Comparison of ENCODE assay signal across 10 cellular contexts in genomic region chr5:54533541-54534179, GRCh38. TPM values are rescaled to one million over a fixed set of nuclear protein-coding genes. Genes with fewer than 3 reads are reported as not detected.
DNase-seq lines count a peak whose midpoint lies in the region; ATAC-seq, FAIRE-seq and TF ChIP-seq lines count a peak whose summit lies in the region.
"Had no signal": no experiment of that assay in that cellular context is flagged by ENCODE, and none has a peak within 500 bp of the region (broad histone marks: within the 10 kb centered on the region; RNA-seq: fewer than 3 reads in every experiment).

No MANE protein-coding gene starts in this region.

- no peaks in the 10 kb centered on the region for H3K9me3 ChIP-seq in esophagus (ENCODE audit: control insufficient read depth in 2 of 2, insufficient read depth in 1 of 2, low read depth in 1 of 2, low read length in 1 of 2)

- H3K4me3 ChIP-seq in LNCaP clone FGC (ENCODE audit: low read depth, low read length) (no peak overlapping the region), esophagus (ENCODE audit: low read depth in 1 of 2, low read length in 2 of 2) (no peak overlapping the region)

- peak; percentile 18 for DNase-seq in LNCaP clone FGC (ENCODE audit: low read depth)
- DNase-seq in mucosa of gallbladder (ENCODE audit: low spot score), result peak; percentile 43
- no peak for DNase-seq in activated naive CD4-positive, alpha-beta T cell (lab: John Stamatoyannopoulos, UW)
- no peak for DNase-seq in activated naive CD4-positive, alpha-beta T cell treated with anti-CD3 and anti-CD28 coated beads for 36 hours
- DNase-seq in RCC 7860 (ENCODE audit: low spot score), result no peak
- DNase-seq: left colon, NCI-H2029 had no signal

- H3K27me3 Mint-ChIP-seq in activated naive CD4-positive, alpha-beta T cell treated with anti-CD3 and anti-CD28 coated beads for 36 hours (ENCODE audit: low read depth), result no peaks in the 10 kb centered on the region

- peaks cover 3% of the 10 kb centered on the region for H3K36me3 Mint-ChIP-seq in activated naive CD4-positive, alpha-beta T cell treated with anti-CD3 and anti-CD28 coated beads for 36 hours (ENCODE audit: low read depth)

- peak overlapping the region; percentile 63 to 68 for H3K27ac ChIP-seq in esophagus (ENCODE audit: low read depth in 2 of 2, low read length in 1 of 2)
- peak overlapping the region; percentile 31 for H3K27ac ChIP-seq in temporal lobe (ENCODE audit: low read depth, low read length)

- no peaks in the 10 kb centered on the region for H3K27me3 ChIP-seq in esophagus (ENCODE audit: control insufficient read depth in 1 of 2, insufficient read depth in 2 of 2, low read length in 2 of 2)

- TF ChIP-seq CTCF in LNCaP clone FGC (IDR thresholded peaks at IDR 0.05; ENCODE audit: control insufficient read depth, extremely low read depth, insufficient read depth), result no peak

- CTCF ChIA-PET in activated naive CD4-positive, alpha-beta T cell treated with anti-CD3 and anti-CD28 coated beads for 36 hours (lab: Charles Lee), result no interaction called here

- no peak for ATAC-seq in GM18870 (IDR thresholded peaks at IDR 0.05; ENCODE audit: unreplicated experiment)
- ATAC-seq: left colon had no signal

- H3K9me3 Mint-ChIP-seq in activated naive CD4-positive, alpha-beta T cell treated with anti-CD3 and anti-CD28 coated beads for 36 hours, result no peaks in the 10 kb centered on the region

- intact Hi-C loops in activated naive CD4-positive, alpha-beta T cell treated with anti-CD3 and anti-CD28 coated beads for 36 hours (cut with micrococcal nuclease), result no loop called here

- H3K4me1 ChIP-seq in esophagus (ENCODE audit: control insufficient read depth in 2 of 2, insufficient read depth in 2 of 2, low read length in 1 of 2), result peaks cover 6 to 17% of the 10 kb centered on the region in 2 donors

- no peak overlapping the region for H3K27ac Mint-ChIP-seq in activated naive CD4-positive, alpha-beta T cell treated with anti-CD3 and anti-CD28 coated beads for 36 hours

- peaks cover 38% of the 10 kb centered on the region for H3K4me1 Mint-ChIP-seq in activated naive CD4-positive, alpha-beta T cell treated with anti-CD3 and anti-CD28 coated beads for 36 hours (ENCODE audit: low read depth)

- no peaks in the 10 kb centered on the region for H3K36me3 ChIP-seq in esophagus (ENCODE audit: control insufficient read depth in 2 of 2, insufficient read depth in 2 of 2, low read length in 1 of 2)

- FAIRE-seq in RCC 7860 (lab: Jason Lieb, UNC), result no peak

- 48 to 55% methylated on average over 10 of the region's 10 CpGs for WGBS in esophagus, 2 donors

- H3K4me3 Mint-ChIP-seq in activated naive CD4-positive, alpha-beta T cell treated with anti-CD3 and anti-CD28 coated beads for 36 hours, result no peak overlapping the region

RNA-seq across cellular contexts. Expression of gene SNX18, which starts 16.1 kb away (rescaled TPM):
- polyA plus RNA-seq in esophagus, result 1 to 10 TPM; 3.7 to 6.6 TPM
- total RNA-seq in mucosa of gallbladder, result 49.9 TPM
- 17.2 TPM for total RNA-seq in temporal lobe
- 1 to 10 TPM; 3.9 to 4.4 TPM for total RNA-seq in activated naive CD4-positive, alpha-beta T cell treated with anti-CD3 and anti-CD28 coated beads for 36 hours

Comparison
In these comparisons a context has a peak if more than half of its experiments do, and no peak if none do; other contexts are left out.
1. DNase-seq: peak in LNCaP clone FGC (single experiment) and mucosa of gallbladder (single experiment); none in activated naive CD4-positive, alpha-beta T cell (0 of 4), activated naive CD4-positive, alpha-beta T cell treated with anti-CD3 and anti-CD28 coated beads for 36 hours (single experiment) and RCC 7860 (single experiment).